ENCODE assay signal across 1 cellular context in genomic region chr2:9266711-9267110, GRCh38.
TF ChIP-seq lines count a peak whose summit lies in the region.

No MANE protein-coding gene starts in this region.

TF ChIP-seq in GM23338, 12 proteins besides CTCF, POLR2A, EP300 and RAD21:
- TF ChIP-seq ZNF114 (CRISPR knock-in tag; IDR thresholded peaks at IDR 0.05) (no peak), POLR2AphosphoS5 (IDR thresholded peaks at IDR 0.05; ENCODE audit: low read depth) (no peak), REST (IDR thresholded peaks at IDR 0.05; ENCODE audit: unreplicated experiment) (no peak), NANOG (IDR thresholded peaks at IDR 0.05; ENCODE audit: borderline replicate concordance) (no peak), STAT1 (IDR thresholded peaks at IDR 0.05; ENCODE audit: unreplicated experiment) (no peak), EZH2phosphoT487 (IDR thresholded peaks at IDR 0.05; ENCODE audit: unreplicated experiment) (no peak), JUNB (IDR thresholded peaks at IDR 0.05; ENCODE audit: unreplicated experiment) (no peak), ETS1 (IDR thresholded peaks at IDR 0.05) (no peak), ZNF331 (CRISPR knock-in tag; IDR thresholded peaks at IDR 0.05; ENCODE audit: low read depth) (no peak), CREB1 (CRISPR knock-in tag; IDR thresholded peaks at IDR 0.05; ENCODE audit: low read depth) (no peak)
